In genomic region chr13:69566104-69566716, GRCh38 we compare ENCODE assay signal across 24 cellular contexts.
"Had no signal": no experiment of that assay in that cellular context is flagged by ENCODE, and none has a peak within 500 bp of the region (broad histone marks: within the 10 kb centered on the region; RNA-seq: fewer than 3 reads in every experiment).

No MANE protein-coding gene starts in this region.

- DNase-seq: natural killer cell; occipital lobe; ovary; psoas muscle; right cardiac atrium; right lobe of liver; sigmoid colon; stimulated activated CD4-positive, alpha-beta T cell treated with anti-CD3 and anti-CD28 coated beads, Interleukin-15, amount 100 ng/mL, for 24 hours; stimulated activated CD4-positive, alpha-beta T cell treated with anti-CD3 and anti-CD28 coated beads, Interleukin-2, amount 100 ng/mL, for 24 hours; stimulated activated CD4-positive, alpha-beta T cell treated with anti-CD3 and anti-CD28 coated beads, Interleukin-2, amount 100 ng/mL, for 48 hours; stimulated activated CD4-positive, alpha-beta T cell treated with anti-CD3 and anti-CD28 coated beads, Interleukin-4, amount 100 ng/mL, for 24 hours; stimulated activated naive B cell treated with anti-CD40 and anti-IgM and Interleukin-4, amounts not matched to agents 10 μg/mL and 1 μg/mL and 100 μg/mL, for 72 hours; stimulated activated naive CD4-positive, alpha-beta T cell treated with Interleukin-2 at 50 U/mL for 16 hours; stomach; thyroid gland; upper lobe of left lung had no signal

- H2AFZ ChIP-seq: neural progenitor cell, parathyroid adenoma had no signal

- H3K9me3 ChIP-seq: ovary, psoas muscle, right lobe of liver, sigmoid colon, stomach, thoracic aorta, thyroid gland, tibial nerve, upper lobe of left lung, vagina had no signal

- FAIRE-seq: small intestine, urothelium cell line had no signal

- H3K9ac ChIP-seq: neural progenitor cell, parathyroid adenoma had no signal

- H3K79me2 ChIP-seq: parathyroid adenoma had no signal

- H3K27me3 ChIP-seq: neural progenitor cell, ovary, right lobe of liver, sigmoid colon, stomach, thyroid gland, tibial nerve, upper lobe of left lung, vagina had no signal

- ATAC-seq: natural killer cell; psoas muscle; right cardiac atrium; stimulated activated effector memory CD8-positive, alpha-beta T cell treated with anti-CD3 and anti-CD28 coated beads, Interleukin-12 subunit alpha, Interleukin-12 subunit beta, amount 100 ng/mL, for 72 hours had no signal

- H3K36me3 ChIP-seq: neural progenitor cell, ovary, right lobe of liver, sigmoid colon, stomach, thoracic aorta, thyroid gland, tibial nerve, upper lobe of left lung, vagina had no signal

- H3K4me3 ChIP-seq: neural progenitor cell, ovary, psoas muscle, right lobe of liver, sigmoid colon, stomach, thoracic aorta, thyroid gland, tibial nerve, upper lobe of left lung, vagina had no signal

- H3K4me2 ChIP-seq: neural progenitor cell had no signal

- H3K27ac ChIP-seq: neural progenitor cell, ovary, parathyroid adenoma, psoas muscle, right lobe of liver, sigmoid colon, stomach, thoracic aorta, thyroid gland, tibial nerve, upper lobe of left lung, vagina had no signal

- H3K4me1 ChIP-seq: parathyroid adenoma, psoas muscle, right lobe of liver, sigmoid colon, stomach, thyroid gland, tibial nerve, upper lobe of left lung, vagina had no signal
